ENCODE assay signal across 8 cellular contexts in the genomic region with DNA sequence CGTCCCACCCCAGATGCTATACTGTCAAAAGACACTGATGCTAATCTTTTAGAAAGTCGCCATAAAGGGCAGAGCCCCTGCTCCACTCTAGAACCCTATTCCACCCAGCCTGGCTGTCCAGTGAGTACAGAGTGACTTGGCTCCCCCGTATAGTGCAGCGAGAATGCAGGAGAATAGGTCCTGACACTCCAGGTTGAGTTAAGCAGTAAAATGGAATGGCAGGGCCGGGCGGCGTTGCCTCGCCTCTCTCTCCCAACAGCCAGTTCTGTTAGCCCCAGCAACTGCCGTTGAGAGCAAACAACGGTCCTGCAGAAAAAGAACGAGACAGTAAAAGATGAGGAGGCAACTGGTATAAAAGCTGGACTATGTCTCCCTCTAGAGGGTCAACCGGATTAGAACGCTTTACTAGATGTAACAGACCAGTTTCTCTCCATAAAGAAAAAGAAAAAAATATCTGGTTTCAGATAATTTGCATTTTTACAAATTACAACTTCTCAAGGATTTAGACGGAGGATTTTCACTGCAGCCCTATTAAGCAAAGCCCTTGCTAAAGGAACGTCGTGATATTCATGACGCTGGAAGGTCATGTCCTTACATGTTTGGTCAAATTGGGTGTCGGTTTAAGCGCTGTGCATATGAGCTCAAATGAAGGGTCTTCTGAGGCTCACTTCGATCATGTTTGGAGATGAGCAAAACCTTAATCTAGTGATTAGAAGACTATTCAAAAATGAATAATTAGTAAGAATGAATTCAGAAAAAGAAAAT.
DNase-seq lines count a peak whose midpoint lies in the region; ATAC-seq, FAIRE-seq and TF ChIP-seq lines count a peak whose summit lies in the region.

No MANE protein-coding gene starts in this region.

- DNase-seq in AML-193 (lab: John Stamatoyannopoulos, UW) (peak; percentile 85), NCI-H2081 treated with DMSO at 0.1 percent for 48 hours (lab: John Stamatoyannopoulos, UW) (peak; percentile 71), spleen (peak; percentile 80)
- peak; percentile 62 for DNase-seq in central memory CD4-positive, alpha-beta T cell

- TF ChIP-seq POLR2A in spleen (IDR thresholded peaks at IDR 0.05), result no peak

- peak; percentile 97 for ATAC-seq in GM18870 (IDR thresholded peaks at IDR 0.05; ENCODE audit: unreplicated experiment)
- peak; percentile 90 for ATAC-seq in HG03097 (IDR thresholded peaks at IDR 0.05; ENCODE audit: low FRiP score, unreplicated experiment)

- TF ChIP-seq CTCF in spleen (IDR thresholded peaks at IDR 0.05 in 8 of 11, conservative IDR thresholded peaks at IDR 0.05 in 3 of 11), result peak; percentile 29 to 83 (median 66)

- peak overlapping the region; percentile 37 to 73 (median 52) for H3K4me3 ChIP-seq in spleen

- 11 to 12% (median 11%) methylated on average over 20 of the region's 20 CpGs for WGBS in spleen, 5 donors

- H3K9me3 ChIP-seq in spleen, result no peaks in the 10 kb centered on the region

- intact Hi-C loops in spleen (cut with DNase I; ENCODE audit: low total_unique reads), result no loop called here

- no peaks in the 10 kb centered on the region for H3K36me3 ChIP-seq in spleen

- peaks cover 0 to 34% (median 26%) of the 10 kb centered on the region in 7 donors for H3K27me3 ChIP-seq in spleen (replicated peaks in 1 of 7)

- peak overlapping the region in 1 of 8 donors; percentile 21 for H3K27ac ChIP-seq in spleen

- peaks cover 18 to 38% (median 29%) of the 10 kb centered on the region in 6 donors for H3K4me1 ChIP-seq in spleen

- FAIRE-seq in TTC549 (lab: Jason Lieb, UNC) (peak; percentile 71), islet of Langerhans (lab: Jason Lieb, UNC) (peak; percentile 98)
